24 cellular contexts compared by ENCODE assay signal in genomic region chr3:102747611-102748010, GRCh38.
"Had no signal": no experiment of that assay in that cellular context is flagged by ENCODE, and none has a peak within 500 bp of the region (broad histone marks: within the 10 kb centered on the region; RNA-seq: fewer than 3 reads in every experiment).

No MANE protein-coding gene starts in this region.

- H3K36me3 ChIP-seq: lower lobe of right lung, ovary, spleen, suprapubic skin, thoracic aorta, tibial nerve, vagina had no signal

- H3K9me3 Mint-ChIP-seq: naive thymus-derived CD8-positive, alpha-beta T cell; nephron progenitor cell; stimulated activated effector memory CD8-positive, alpha-beta T cell treated with anti-CD3 and anti-CD28 coated beads, Interleukin-12 subunit alpha, Interleukin-12 subunit beta, amount 100 ng/mL, for 72 hours; stimulated activated naive CD8-positive, alpha-beta T cell treated with anti-CD3 and anti-CD28 coated beads, Interleukin-15, Interleukin-2, amounts not matched to agents 100 ng/mL and 50 ng/mL, for 24 hours; type B pancreatic cell had no signal

- H3K4me3 Mint-ChIP-seq: naive thymus-derived CD8-positive, alpha-beta T cell; nephron progenitor cell; stimulated activated effector memory CD8-positive, alpha-beta T cell treated with anti-CD3 and anti-CD28 coated beads, Interleukin-12 subunit alpha, Interleukin-12 subunit beta, amount 100 ng/mL, for 72 hours; stimulated activated naive CD8-positive, alpha-beta T cell treated with anti-CD3 and anti-CD28 coated beads, Interleukin-15, Interleukin-2, amounts not matched to agents 100 ng/mL and 50 ng/mL, for 24 hours; type B pancreatic cell had no signal

- H3K36me3 Mint-ChIP-seq: naive thymus-derived CD8-positive, alpha-beta T cell; stimulated activated effector memory CD8-positive, alpha-beta T cell treated with anti-CD3 and anti-CD28 coated beads, Interleukin-12 subunit alpha, Interleukin-12 subunit beta, amount 100 ng/mL, for 72 hours; type B pancreatic cell had no signal

- H3K4me1 Mint-ChIP-seq: naive thymus-derived CD8-positive, alpha-beta T cell; stimulated activated effector memory CD8-positive, alpha-beta T cell treated with anti-CD3 and anti-CD28 coated beads, Interleukin-12 subunit alpha, Interleukin-12 subunit beta, amount 100 ng/mL, for 72 hours had no signal

- H3K27me3 Mint-ChIP-seq: progenitor cell of endocrine pancreas, type B pancreatic cell had no signal

- ATAC-seq: left lobe of liver; lower lobe of right lung; naive thymus-derived CD8-positive, alpha-beta T cell; right cardiac atrium; sciatic nerve; stimulated activated effector memory CD8-positive, alpha-beta T cell treated with anti-CD3 and anti-CD28 coated beads, Interleukin-12 subunit alpha, Interleukin-12 subunit beta, amount 100 ng/mL, for 72 hours had no signal

- H3K4me3 ChIP-seq: lower lobe of right lung, ovary, skin epidermis, spleen, suprapubic skin, thoracic aorta, tibial nerve, vagina had no signal

- H3K4me1 ChIP-seq: lower lobe of right lung, spleen, suprapubic skin, tibial nerve, vagina had no signal

- H3K27ac ChIP-seq: lower lobe of right lung, ovary, skin epidermis, spleen, suprapubic skin, thoracic aorta, tibial nerve, vagina had no signal

- H3K27me3 ChIP-seq: ovary, spleen, suprapubic skin, tibial nerve, vagina had no signal

- H3K27ac Mint-ChIP-seq: naive thymus-derived CD8-positive, alpha-beta T cell; progenitor cell of endocrine pancreas; stimulated activated effector memory CD8-positive, alpha-beta T cell treated with anti-CD3 and anti-CD28 coated beads, Interleukin-12 subunit alpha, Interleukin-12 subunit beta, amount 100 ng/mL, for 72 hours; stimulated activated naive CD8-positive, alpha-beta T cell treated with anti-CD3 and anti-CD28 coated beads, Interleukin-15, Interleukin-2, amounts not matched to agents 100 ng/mL and 50 ng/mL, for 24 hours; type B pancreatic cell had no signal

- H3K9me3 ChIP-seq: lower lobe of right lung, ovary, spleen, suprapubic skin, thoracic aorta, tibial nerve, vagina had no signal

- DNase-seq: hippocampal formation; kidney glomerular epithelial cell; left cardiac atrium; lower lobe of right lung; mammary epithelial cell; mesendoderm; naive thymus-derived CD8-positive, alpha-beta T cell; nephron progenitor cell; ovary; spleen; stimulated activated CD4-positive, alpha-beta T cell treated with anti-CD3 and anti-CD28 coated beads, Interleukin-4, amount 100 ng/mL, for 24 hours; stimulated activated naive CD4-positive, alpha-beta T cell had no signal
